Comparison of ENCODE assay signal across 14 cellular contexts in genomic region chr15:50187525-50187924, GRCh38. TPM values are rescaled to one million over a fixed set of nuclear protein-coding genes. Genes with fewer than 3 reads are reported as not detected.
DNase-seq lines count a peak whose midpoint lies in the region; ATAC-seq and TF ChIP-seq lines count a peak whose summit lies in the region.
"Had no signal": no experiment of that assay in that cellular context is flagged by ENCODE, and none has a peak within 500 bp of the region (broad histone marks: within the 10 kb centered on the region; RNA-seq: fewer than 3 reads in every experiment).

No MANE protein-coding gene starts in this region.

- in situ Hi-C loops in IMR-90 (cut with MboI; ENCODE audit: low sequenced_read_pairs): no loop called here

- no peak overlapping the region for H3K4me2 ChIP-seq in IMR-90 (ENCODE audit: low read depth, low read length)

- H3K27ac ChIP-seq in IMR-90 (ENCODE audit: insufficient read depth, low read length) (no peak overlapping the region), aorta (ENCODE audit: low read depth in 1 of 2, low read length in 2 of 2) (no peak overlapping the region)

- no peak overlapping the region for H2BK120ac ChIP-seq in IMR-90 (ENCODE audit: low read depth, low read length)

- H2BK20ac ChIP-seq in IMR-90 (ENCODE audit: low read depth, low read length): no peak overlapping the region

- POLR2A ChIA-PET in IMR-90 (lab: Charles Lee; ENCODE audit: unreplicated experiment): interaction anchor here (0.6 kb wide), 1 partner anchor 1948 kb away, joined by 4 read pairs; no protein-coding TSS in a partner anchor

- H4K91ac ChIP-seq in IMR-90 (ENCODE audit: insufficient read depth, low read depth, low read length): no peak overlapping the region

- peaks cover 7 to 12% of the 10 kb centered on the region in 2 donors for H3K36me3 Mint-ChIP-seq in activated T-cell treated with anti-CD3 and anti-CD28 coated beads, Interleukin-2, amount 50 U/mL, for 72 hours (ENCODE audit: insufficient read depth in 2 of 2)
- no peaks in the 10 kb centered on the region for H3K36me3 Mint-ChIP-seq in activated T-cell treated with anti-CD3 and anti-CD28 coated beads, Interleukin-2, amount 50 U/mL, for 4 hours (ENCODE audit: insufficient read depth)
- H3K36me3 Mint-ChIP-seq in stimulated activated naive B cell treated with anti-CD40 and anti-IgM and Interleukin-4, amounts not matched to agents 10 μg/mL and 1 μg/mL and 100 μg/mL, for 72 hours: peaks cover 0 to 3% of the 10 kb centered on the region in 2 donors

- no peak overlapping the region for H2AFZ ChIP-seq in IMR-90 (replicated peaks; ENCODE audit: low read length, poor library complexity)

- intact Hi-C loops in IMR-90 (cut with micrococcal nuclease): no loop called here
- intact Hi-C loops in aorta (cut with DNase I): no loop called here

- no TSS peak for BruUV-seq in IMR-90 (replicated peaks; lab: Mats Ljungman, UMichigan)

- no peaks in the 10 kb centered on the region for H3K27me3 Mint-ChIP-seq in activated T-cell treated with anti-CD3 and anti-CD28 coated beads, Interleukin-2, amount 50 U/mL, for 72 hours (ENCODE audit: low read depth)
- H3K27me3 Mint-ChIP-seq in activated T-cell treated with anti-CD3 and anti-CD28 coated beads, Interleukin-2, amount 50 U/mL, for 4 hours (ENCODE audit: low read depth): peaks cover 9% of the 10 kb centered on the region
- peaks cover 8 to 12% of the 10 kb centered on the region in 2 donors for H3K27me3 Mint-ChIP-seq in stimulated activated naive B cell treated with anti-CD40 and anti-IgM and Interleukin-4, amounts not matched to agents 10 μg/mL and 1 μg/mL and 100 μg/mL, for 72 hours
- H3K27me3 Mint-ChIP-seq: CD8-positive, alpha-beta memory T cell had no signal

- H3K27ac Mint-ChIP-seq in activated T-cell treated with anti-CD3 and anti-CD28 coated beads, Interleukin-2, amount 50 U/mL, for 72 hours: peak overlapping the region; percentile 43
- H3K27ac Mint-ChIP-seq in stimulated activated naive B cell treated with anti-CD40 and anti-IgM and Interleukin-4, amounts not matched to agents 10 μg/mL and 1 μg/mL and 100 μg/mL, for 72 hours: peak overlapping the region; percentile 48

- H2BK5ac ChIP-seq in IMR-90 (ENCODE audit: low read depth, low read length, poor library complexity, severe bottlenecking): no peak overlapping the region

- TF ChIP-seq POLR2A in IMR-90 (IDR thresholded peaks at IDR 0.05; ENCODE audit: low read depth, low read length): no peak

- H3K4me1 ChIP-seq in IMR-90 (ENCODE audit: control insufficient read depth, insufficient read depth, low read length) (peaks cover 2% of the 10 kb centered on the region; the same call in 1 of the 2 replicates), aorta (ENCODE audit: control insufficient read depth in 1 of 2, insufficient read depth in 2 of 2, low read length in 2 of 2) (no peaks in the 10 kb centered on the region)
- H3K4me1 ChIP-seq: BE2C had no signal

- no peak overlapping the region for H3K18ac ChIP-seq in IMR-90 (ENCODE audit: low read depth, low read length)

- H3K56ac ChIP-seq in IMR-90 (ENCODE audit: extremely low read depth, insufficient read depth, low read length): no peak overlapping the region

- no peaks in the 10 kb centered on the region for H3K79me1 ChIP-seq in IMR-90 (ENCODE audit: low read depth in 1 of 2, low read length in 2 of 2)

- no peak overlapping the region for H3K4me3 ChIP-seq in IMR-90 (ENCODE audit: insufficient read depth, low read depth, low read length)
- no peak overlapping the region for H3K4me3 ChIP-seq in aorta (ENCODE audit: low read length in 2 of 2)
- H3K4me3 ChIP-seq: HAP-1 had no signal

- H3K4me1 Mint-ChIP-seq in activated T-cell treated with anti-CD3 and anti-CD28 coated beads, Interleukin-2, amount 50 U/mL, for 72 hours (ENCODE audit: low read depth): peaks cover 25% of the 10 kb centered on the region
- H3K4me1 Mint-ChIP-seq in activated T-cell treated with anti-CD3 and anti-CD28 coated beads, Interleukin-2, amount 50 U/mL, for 4 hours (ENCODE audit: low read depth): peaks cover 11% of the 10 kb centered on the region
- H3K4me1 Mint-ChIP-seq in stimulated activated naive B cell treated with anti-CD40 and anti-IgM and Interleukin-4, amounts not matched to agents 10 μg/mL and 1 μg/mL and 100 μg/mL, for 72 hours: peaks cover 21 to 39% of the 10 kb centered on the region in 2 donors

- H4K5ac ChIP-seq in IMR-90 (ENCODE audit: low read depth, low read length): no peak overlapping the region

- H3K9me3 ChIP-seq in IMR-90 (ENCODE audit: control insufficient read depth, insufficient read depth, low read length): no peaks in the 10 kb centered on the region
- peaks cover 2% of the 10 kb centered on the region for H3K9me3 ChIP-seq in aorta (ENCODE audit: control insufficient read depth, low read length)
- H3K9me3 ChIP-seq: BE2C, Caco-2, HAP-1 had no signal

- H3K9ac ChIP-seq in IMR-90 (ENCODE audit: low read depth, low read length): no peak overlapping the region

- CTCF ChIA-PET in IMR-90 (lab: Yijun Ruan, JAX): no interaction called here

- H2BK15ac ChIP-seq in IMR-90 (ENCODE audit: low read depth, low read length): no peak overlapping the region

- no peak overlapping the region for H2AK5ac ChIP-seq in IMR-90 (ENCODE audit: low read depth, low read length)

- H3K36me3 ChIP-seq in IMR-90 (ENCODE audit: control insufficient read depth, insufficient read depth, low read length) (no peaks in the 10 kb centered on the region), aorta (ENCODE audit: control insufficient read depth in 1 of 2, insufficient read depth in 2 of 2, low read length in 1 of 2) (no peaks in the 10 kb centered on the region)
- H3K36me3 ChIP-seq: BE2C, HAP-1 had no signal

- H3K4ac ChIP-seq in IMR-90 (ENCODE audit: low read depth, low read length): no peak overlapping the region

- no peak for DNase-seq in activated T-cell treated with anti-CD3 and anti-CD28 coated beads, Interleukin-2, amount 50 U/mL, for 72 hours
- DNase-seq in activated T-cell treated with anti-CD3 and anti-CD28 coated beads, Interleukin-2, amount 50 U/mL, for 4 hours: no peak
- DNase-seq in IMR-90 (no peak), left lobe of liver (ENCODE audit: low spot score) (no peak), aorta (no peak)
- no peak for DNase-seq in stimulated activated naive B cell treated with anti-CD40 and anti-IgM and Interleukin-4, amounts not matched to agents 10 μg/mL and 1 μg/mL and 100 μg/mL, for 72 hours
- DNase-seq: BE2C; Caco-2; CD8-positive, alpha-beta memory T cell; DND-41; GDM1 had no signal

- TF ChIP-seq RAD21 in IMR-90 (IDR thresholded peaks at IDR 0.05; ENCODE audit: low read length): no peak

- ATAC-seq in activated T-cell treated with anti-CD3 and anti-CD28 coated beads, Interleukin-2, amount 50 U/mL, for 72 hours (replicated peaks in 1 of 2): no peak
- no peak for ATAC-seq in activated T-cell treated with anti-CD3 and anti-CD28 coated beads, Interleukin-2, amount 50 U/mL, for 4 hours
- ATAC-seq in IMR-90 (ENCODE audit: low read depth) (no peak), left lobe of liver (peak; percentile 46), aorta (ENCODE audit: low FRiP score) (no peak), HG02763 (IDR thresholded peaks at IDR 0.05; ENCODE audit: unreplicated experiment) (no peak)
- no peak for ATAC-seq in stimulated activated naive B cell treated with anti-CD40 and anti-IgM and Interleukin-4, amounts not matched to agents 10 μg/mL and 1 μg/mL and 100 μg/mL, for 72 hours (replicated peaks)

- dilution Hi-C loops in IMR-90 (cut with HindIII; ENCODE audit: low sequenced_read_pairs, unreplicated experiment): no loop called here

- no peak overlapping the region for H4K8ac ChIP-seq in IMR-90 (ENCODE audit: low read depth in 2 of 2, low read length in 2 of 2)

- no peak overlapping the region for H3K14ac ChIP-seq in IMR-90 (replicated peaks; ENCODE audit: low read depth, low read length)

- no peaks in the 10 kb centered on the region for H4K20me1 ChIP-seq in IMR-90 (ENCODE audit: insufficient read depth, low read length)

- no peak overlapping the region for H3K23ac ChIP-seq in IMR-90 (ENCODE audit: low read depth, low read length)

- no peaks in the 10 kb centered on the region for H3K9me3 Mint-ChIP-seq in activated T-cell treated with anti-CD3 and anti-CD28 coated beads, Interleukin-2, amount 50 U/mL, for 72 hours
- H3K9me3 Mint-ChIP-seq in activated T-cell treated with anti-CD3 and anti-CD28 coated beads, Interleukin-2, amount 50 U/mL, for 4 hours: no peaks in the 10 kb centered on the region
- H3K9me3 Mint-ChIP-seq in stimulated activated naive B cell treated with anti-CD40 and anti-IgM and Interleukin-4, amounts not matched to agents 10 μg/mL and 1 μg/mL and 100 μg/mL, for 72 hours: no peaks in the 10 kb centered on the region
- H3K9me3 Mint-ChIP-seq: CD8-positive, alpha-beta memory T cell had no signal

- no peak overlapping the region for H3K4me3 Mint-ChIP-seq in activated T-cell treated with anti-CD3 and anti-CD28 coated beads, Interleukin-2, amount 50 U/mL, for 72 hours
- H3K4me3 Mint-ChIP-seq in activated T-cell treated with anti-CD3 and anti-CD28 coated beads, Interleukin-2, amount 50 U/mL, for 4 hours: no peak overlapping the region
- H3K4me3 Mint-ChIP-seq in stimulated activated naive B cell treated with anti-CD40 and anti-IgM and Interleukin-4, amounts not matched to agents 10 μg/mL and 1 μg/mL and 100 μg/mL, for 72 hours: no peak overlapping the region
- H3K4me3 Mint-ChIP-seq: CD8-positive, alpha-beta memory T cell had no signal

- H3K27me3 ChIP-seq in IMR-90 (ENCODE audit: control insufficient read depth, insufficient read depth, low read length): peaks cover 23% of the 10 kb centered on the region
- peaks cover 2 to 4% of the 10 kb centered on the region in 2 donors for H3K27me3 ChIP-seq in aorta (ENCODE audit: control insufficient read depth in 1 of 2, insufficient read depth in 2 of 2, low read length in 1 of 2)

- H3K9me1 ChIP-seq in IMR-90 (ENCODE audit: insufficient read depth, low read length): no peaks in the 10 kb centered on the region

- no peak overlapping the region for H2AK9ac ChIP-seq in IMR-90 (replicated peaks; ENCODE audit: low read depth, low read length, poor library complexity)

- WGBS in IMR-90 (ENCODE audit: extremely low coverage in 2 of 2, insufficient read length in 1 of 2), 2 experiments: no CpG with 5 or more reads among the region's 2 CpGs
- 58 to 64% methylated on average over 2 of the region's 2 CpGs for WGBS in aorta, 2 donors

- no peak for TF ChIP-seq CTCF in IMR-90 (conservative IDR thresholded peaks at IDR 0.05; ENCODE audit: low read depth, low read length)

TF ChIP-seq in IMR-90, 13 proteins besides CTCF, POLR2A, EP300 and RAD21 (continues in another document):
- TF ChIP-seq CEBPB (IDR thresholded peaks at IDR 0.05; ENCODE audit: low read depth, low read length): no peak

RNA-seq across cellular contexts. Expression of gene SLC27A2, which starts 5.5 kb away (rescaled TPM):
- 10 to 100 TPM; 27.6 to 33.5 TPM for total RNA-seq in activated T-cell treated with anti-CD3 and anti-CD28 coated beads, Interleukin-2, amount 50 U/mL, for 72 hours
- 10 to 100 TPM in 2 of 3 donors, 1 to 10 TPM in 1; 7.2 to 15.0 (median 14.4) TPM for total RNA-seq in activated T-cell treated with anti-CD3 and anti-CD28 coated beads, Interleukin-2, amount 50 U/mL, for 4 hours
- under 0.01 TPM in 1 of 2 replicates, not detected in the other for total RNA-seq in IMR-90 (2012; rRNA removed)
- polyA plus RNA-seq in IMR-90 (2012; rRNA removed): not detected in 2 replicates
- 0.03 TPM in 1 of 2 replicates, not detected in the other for polyA plus RNA-seq in IMR-90 (2012; cell fraction: cytosol; rRNA removed)
- polyA plus RNA-seq in IMR-90 (2012; cell fraction: nucleus; rRNA removed; ENCODE audit: low replicate concordance): not detected in 2 replicates
- total RNA-seq in left lobe of liver: 153 TPM
- total RNA-seq in aorta: under 1 TPM in 1 of 2 donors, not detected in 1; 0.39 TPM
- 1 to 10 TPM in 1 of 2 donors, not detected in 1; 2.1 TPM for polyA plus RNA-seq in aorta
- total RNA-seq: HT1080 had no signal
